Comparison of ENCODE assay signal across 8 cellular contexts in genomic region chr22:22420580-22420979, GRCh38.
"Had no signal": no experiment of that assay in that cellular context is flagged by ENCODE, and none has a peak within 500 bp of the region (broad histone marks: within the 10 kb centered on the region; RNA-seq: fewer than 3 reads in every experiment).

No MANE protein-coding gene starts in this region.

- DNase-seq: GDM1, GF-D8 had no signal

- ATAC-seq: GM12878 had no signal

- H3K4me3 ChIP-seq: GM12878 had no signal

- FAIRE-seq: G401.6, GM12878, GM12891, GM12892, GM18507, GM19239 had no signal
